9 cellular contexts compared by ENCODE assay signal in genomic region chr18:58761241-58761969, GRCh38.
DNase-seq lines count a peak whose midpoint lies in the region; ATAC-seq, FAIRE-seq and TF ChIP-seq lines count a peak whose summit lies in the region.
"Had no signal": no experiment of that assay in that cellular context is flagged by ENCODE, and none has a peak within 500 bp of the region (broad histone marks: within the 10 kb centered on the region; RNA-seq: fewer than 3 reads in every experiment).

No MANE protein-coding gene starts in this region.

- DNase-seq in GM12878 (ENCODE audit: low read depth, low spot score) (peak; percentile 84), GM19240 (ENCODE audit: insufficient read length, low spot score) (no peak), iPS-NIHi7 (ENCODE audit: extremely low spot score) (no peak), AG08395 (ENCODE audit: low spot score) (no peak)
- no peak for DNase-seq in central memory CD4-positive, alpha-beta T cell
- DNase-seq: NK-92 treated with Interleukin-12 subunit alpha and Interleukin-12 subunit beta, amount 100 ng/mL, for 24 hours had no signal

- BruUV-seq in GM12878 (replicated peaks; lab: Mats Ljungman, UMichigan) = no TSS peak

- no peaks in the 10 kb centered on the region for H3K79me2 ChIP-seq in GM12878 (ENCODE audit: control insufficient read depth, insufficient read depth, low read length)

- TF ChIP-seq POLR2A in GM12878 (IDR thresholded peaks at IDR 0.05; ENCODE audit: low read depth, low read length) = no peak

- H3K27me3 ChIP-seq in BLaER1 treated with 17β-estradiol and CSF1 and Interleukin-3, amounts not matched to agents 10 nM and 100 nM = no peaks in the 10 kb centered on the region
- H3K27me3 ChIP-seq in GM12878 (replicated peaks in 1 of 2; ENCODE audit: control insufficient read depth in 2 of 2, insufficient read depth in 2 of 2, low read length in 1 of 2) = no peaks in the 10 kb centered on the region; a peak in 2 of 4 replicates

- H2AFZ ChIP-seq in GM12878 (ENCODE audit: control insufficient read depth, low read depth, low read length) = no peak overlapping the region

- 2% methylated on average over 14 of the region's 14 CpGs for WGBS in GM12878 (ENCODE audit: insufficient coverage, insufficient replicate concordance, low lambda C conversion rate, missing lambda C conversion rate)

- RAD21 ChIA-PET in GM12878 (lab: Charles Lee; ENCODE audit: unreplicated experiment) = interaction anchor here (0.6 to 11.5 kb wide), 15 partner anchors 12 to 580 kb away, joined by 3 to 522 read pairs (median 4); no protein-coding TSS in a partner anchor

- peak; percentile 80 for FAIRE-seq in GM12878 (lab: Jason Lieb, UNC)

- no peak overlapping the region for H3K27ac ChIP-seq in BLaER1 treated with 17β-estradiol and CSF1 and Interleukin-3, amounts not matched to agents 10 nM and 100 nM
- peak overlapping the region; percentile 78 for H3K27ac ChIP-seq in GM12878 (ENCODE audit: control insufficient read depth, insufficient read depth)

- no peak overlapping the region for H3K4me3 ChIP-seq in BLaER1 treated with 17β-estradiol and CSF1 and Interleukin-3, amounts not matched to agents 10 nM and 100 nM
- H3K4me3 ChIP-seq in GM12878 = no peak overlapping the region

- intact Hi-C loops in GM12878 (cut with micrococcal nuclease; ENCODE audit: unreplicated experiment) = loop anchor here (5.0 to 10.0 kb wide), 3 partner anchors 577 to 867 kb away; partner anchors contain the start of gene NEDD4L

- CTCF ChIA-PET in GM12878 (lab: Yijun Ruan, JAX) = interaction anchor here (0.8 to 17.9 kb wide), 8 partner anchors 15 to 308 kb away, joined by 3 to 743 read pairs (median 4); no protein-coding TSS in a partner anchor

- no peak overlapping the region for H3K9ac ChIP-seq in BLaER1 treated with 17β-estradiol and CSF1 and Interleukin-3, amounts not matched to agents 10 nM and 100 nM
- H3K9ac ChIP-seq in GM12878 (ENCODE audit: control insufficient read depth, insufficient read depth, low read length) = no peak overlapping the region

- ATAC-seq in GM19397 (IDR thresholded peaks at IDR 0.05; ENCODE audit: unreplicated experiment) (peak; percentile 68), HG03108 (IDR thresholded peaks at IDR 0.05; ENCODE audit: unreplicated experiment) (peak; percentile 53), GM12878 (peak; percentile 83)

- POLR2A ChIA-PET in GM12878 (lab: Charles Lee) = interaction anchor here (0.5 to 1.2 kb wide), 6 partner anchors 88 to 233 kb away, joined by 3 to 7 read pairs (median 4); no protein-coding TSS in a partner anchor

- SMC1A ChIA-PET in GM12878 (lab: Charles Lee; ENCODE audit: uncharacterized antibody, unreplicated experiment) = interaction anchor here (0.6 to 9.6 kb wide), 10 partner anchors 12 to 366 kb away, joined by 3 to 629 read pairs (median 6); no protein-coding TSS in a partner anchor

- peaks cover 0 to 8% (median 0%) of the 10 kb centered on the region in 11 experiments; a peak in 1 of 22 replicates for H4K20me1 ChIP-seq in BLaER1 treated with 17β-estradiol and CSF1 and Interleukin-3, amounts not matched to agents 10 nM and 100 nM
- H4K20me1 ChIP-seq in GM12878 (ENCODE audit: control insufficient read depth, insufficient read depth) = no peaks in the 10 kb centered on the region

- in situ Hi-C loops in GM12878 (cut with MboI) = loop anchor here (5.0 kb wide), 1 partner anchor 229 kb away; no protein-coding TSS in a partner anchor

- TF ChIP-seq CTCF in GM12878 (IDR thresholded peaks at IDR 0.05 in 2 of 3, conservative IDR thresholded peaks at IDR 0.05 in 1 of 3; ENCODE audit: control insufficient read depth in 2 of 3, extremely low read depth in 1 of 3, insufficient read depth in 1 of 3, low read depth in 3 of 3, low read length in 3 of 3) = no peak

- peak; percentile 35 to 62; a peak in 3 of 4 replicates for TF ChIP-seq EP300 in GM12878 (IDR thresholded peaks at IDR 0.05; ENCODE audit: borderline replicate concordance in 1 of 2, control insufficient read depth in 1 of 2, low read depth in 2 of 2, low read length in 2 of 2)

- TF ChIP-seq RAD21 in GM12878 (IDR thresholded peaks at IDR 0.05; ENCODE audit: insufficient read depth, low read depth, low read length) = peak; percentile 27; the same call in 1 of the 2 replicates

- no peaks in the 10 kb centered on the region for H3K36me3 ChIP-seq in BLaER1 treated with 17β-estradiol and CSF1 and Interleukin-3, amounts not matched to agents 10 nM and 100 nM
- H3K36me3 ChIP-seq in GM12878 (ENCODE audit: control insufficient read depth in 2 of 2, insufficient read depth in 2 of 2, low read length in 1 of 2) = no peaks in the 10 kb centered on the region

- H3K4me1 ChIP-seq in BLaER1 treated with 17β-estradiol and CSF1 and Interleukin-3, amounts not matched to agents 10 nM and 100 nM = peaks cover 16 to 35% (median 27%) of the 10 kb centered on the region in 10 experiments
- H3K4me1 ChIP-seq in GM12878 (ENCODE audit: control insufficient read depth, insufficient read depth, low read length) = peaks cover 24% of the 10 kb centered on the region

- peak overlapping the region; percentile 30 to 61 (median 39); a peak in 21 of 22 replicates for H3K4me2 ChIP-seq in BLaER1 treated with 17β-estradiol and CSF1 and Interleukin-3, amounts not matched to agents 10 nM and 100 nM
- peak overlapping the region; percentile 80 for H3K4me2 ChIP-seq in GM12878 (ENCODE audit: control insufficient read depth, insufficient read depth)

- no peaks in the 10 kb centered on the region for H3K9me3 ChIP-seq in BLaER1 treated with 17β-estradiol and CSF1 and Interleukin-3, amounts not matched to agents 10 nM and 100 nM (replicated peaks in 1 of 11)
- H3K9me3 ChIP-seq in GM12878 (replicated peaks; ENCODE audit: control insufficient read depth, insufficient read depth, low read length) = no peaks in the 10 kb centered on the region

TF ChIP-seq in GM12878, 131 proteins besides CTCF, POLR2A, EP300 and RAD21 (continues in another document):
- TF ChIP-seq SMARCA5 (IDR thresholded peaks at IDR 0.05) (no peak), ZNF592 (IDR thresholded peaks at IDR 0.05) (no peak), RUNX3 (IDR thresholded peaks at IDR 0.05; ENCODE audit: low read length) (peak; percentile 76), IRF4 (IDR thresholded peaks at IDR 0.05; ENCODE audit: low read depth, low read length) (0 out of 2 replicates have a peak, but pooled peaks have one; percentile 37), PBX3 (IDR thresholded peaks at IDR 0.05; ENCODE audit: insufficient replicate concordance, low read depth, low read length) (no peak), TCF12 (IDR thresholded peaks at IDR 0.05; ENCODE audit: low read depth, low read length) (0 out of 2 replicates have a peak, but pooled peaks have one; percentile 6), MEF2B (IDR thresholded peaks at IDR 0.05; ENCODE audit: partially characterized antibody, poor library complexity, severe bottlenecking) (peak; percentile 78)
- TF ChIP-seq, protein P1, sequence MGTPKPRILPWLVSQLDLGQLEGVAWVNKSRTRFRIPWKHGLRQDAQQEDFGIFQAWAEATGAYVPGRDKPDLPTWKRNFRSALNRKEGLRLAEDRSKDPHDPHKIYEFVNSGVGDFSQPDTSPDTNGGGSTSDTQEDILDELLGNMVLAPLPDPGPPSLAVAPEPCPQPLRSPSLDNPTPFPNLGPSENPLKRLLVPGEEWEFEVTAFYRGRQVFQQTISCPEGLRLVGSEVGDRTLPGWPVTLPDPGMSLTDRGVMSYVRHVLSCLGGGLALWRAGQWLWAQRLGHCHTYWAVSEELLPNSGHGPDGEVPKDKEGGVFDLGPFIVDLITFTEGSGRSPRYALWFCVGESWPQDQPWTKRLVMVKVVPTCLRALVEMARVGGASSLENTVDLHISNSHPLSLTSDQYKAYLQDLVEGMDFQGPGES (IDR thresholded peaks at IDR 0.05) = no peak
